In the genomic region with DNA sequence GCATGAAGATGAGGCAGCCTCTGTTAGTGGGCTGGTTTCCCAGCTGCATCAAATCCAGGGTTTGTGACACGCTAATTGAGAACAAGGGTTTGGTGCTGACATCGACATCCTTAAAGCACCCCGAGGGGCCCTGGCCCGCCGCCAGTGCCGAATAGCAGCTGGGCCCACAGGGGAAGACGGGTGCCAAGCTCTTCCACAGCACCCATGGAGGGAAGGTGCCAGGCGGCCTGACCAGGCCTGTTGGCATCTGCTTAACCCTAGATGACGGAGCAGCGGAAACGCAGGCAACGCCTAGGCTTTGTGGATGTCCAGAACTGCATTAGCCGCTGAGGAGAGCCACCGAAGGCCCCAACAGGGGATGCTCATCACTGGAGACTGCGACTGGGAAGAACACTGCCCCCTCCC, we compare ENCODE assay signal across 12 cellular contexts. TPM values are rescaled to one million over a fixed set of nuclear protein-coding genes. Genes with fewer than 3 reads are reported as not detected.
A peak's percentile ranks its signal among the peaks of the same experiment; 100 is the strongest.
DNase-seq lines count a peak whose midpoint lies in the region; ATAC-seq and TF ChIP-seq lines count a peak whose summit lies in the region.
"Had no signal": no experiment of that assay in that cellular context is flagged by ENCODE, and none has a peak within 500 bp of the region (broad histone marks: within the 10 kb centered on the region; RNA-seq: fewer than 3 reads in every experiment).

No MANE protein-coding gene starts in this region.

- 40% methylated on average over 1 of the region's 15 CpGs; no CpG with 5 or more reads in 1 of the 2 donors for WGBS in esophagus squamous epithelium, 2 donors

- no peaks in the 10 kb centered on the region for H3K9me3 Mint-ChIP-seq in stimulated activated memory B cell treated with anti-CD40 and anti-IgM and Interleukin-4, amounts not matched to agents 10 μg/mL and 1 μg/mL and 100 μg/mL, for 72 hours

- no peaks in the 10 kb centered on the region for H3K27me3 ChIP-seq in SJCRH30
- no peaks in the 10 kb centered on the region for H3K27me3 ChIP-seq in esophagus squamous epithelium
- H3K27me3 ChIP-seq: neutrophil had no signal

- peaks cover 87% of the 10 kb centered on the region for H3K4me1 Mint-ChIP-seq in stimulated activated memory B cell treated with anti-CD40 and anti-IgM and Interleukin-4, amounts not matched to agents 10 μg/mL and 1 μg/mL and 100 μg/mL, for 72 hours

- H3K27ac ChIP-seq in SJCRH30 (peak overlapping the region; percentile 87), esophagus squamous epithelium (peak overlapping the region; percentile 40 to 73 (median 58))
- H3K27ac ChIP-seq: neutrophil had no signal

- peaks cover 60% of the 10 kb centered on the region for H3K36me3 Mint-ChIP-seq in stimulated activated memory B cell treated with anti-CD40 and anti-IgM and Interleukin-4, amounts not matched to agents 10 μg/mL and 1 μg/mL and 100 μg/mL, for 72 hours

- no peak for TF ChIP-seq POLR2A in esophagus squamous epithelium (IDR thresholded peaks at IDR 0.05)

- H3K4me3 ChIP-seq in SJCRH30, result no peak overlapping the region
- H3K4me3 ChIP-seq in esophagus squamous epithelium, result no peak overlapping the region
- H3K4me3 ChIP-seq: A549 had no signal

- DNase-seq in NCI-H2107 treated with DMSO at 0.1 percent for 48 hours (lab: John Stamatoyannopoulos, UW; ENCODE audit: unreplicated experiment) (peak; percentile 9), NCI-H2107 (lab: John Stamatoyannopoulos, UW) (no peak), SJCRH30 (peak; percentile 31 to 54), esophagus squamous epithelium (lab: John Stamatoyannopoulos, UW) (no peak), glomerular visceral epithelial cell (ENCODE audit: extremely low spot score) (no peak)
- no peak for DNase-seq in stimulated activated CD4-positive, alpha-beta T cell treated with anti-CD3 and anti-CD28 coated beads, Interleukin-2, amount 100 ng/mL, for 48 hours
- no peak for DNase-seq in NK-92 treated with Interleukin-12 subunit alpha and Interleukin-12 subunit beta, amount 100 ng/mL, for 24 hours (lab: John Stamatoyannopoulos, UW)
- DNase-seq: GOT3, NCI-H187 treated with DMSO at 0.1 percent for 48 hours had no signal

- TF ChIP-seq CTCF in esophagus squamous epithelium (IDR thresholded peaks at IDR 0.05), result no peak

- ATAC-seq in stimulated activated memory B cell treated with anti-CD40 and anti-IgM and Interleukin-4, amounts not matched to agents 10 μg/mL and 1 μg/mL and 100 μg/mL, for 72 hours, result no peak

- peak overlapping the region; percentile 88 for H3K27ac Mint-ChIP-seq in stimulated activated memory B cell treated with anti-CD40 and anti-IgM and Interleukin-4, amounts not matched to agents 10 μg/mL and 1 μg/mL and 100 μg/mL, for 72 hours

- H3K4me3 Mint-ChIP-seq in stimulated activated memory B cell treated with anti-CD40 and anti-IgM and Interleukin-4, amounts not matched to agents 10 μg/mL and 1 μg/mL and 100 μg/mL, for 72 hours, result no peak overlapping the region

- intact Hi-C loops in esophagus squamous epithelium (cut with DNase I), result no loop called here

- H3K4me1 ChIP-seq in SJCRH30 (peaks cover 60% of the 10 kb centered on the region), esophagus squamous epithelium (peaks cover 34 to 88% (median 80%) of the 10 kb centered on the region in 3 donors)

- no peaks in the 10 kb centered on the region for H3K27me3 Mint-ChIP-seq in stimulated activated memory B cell treated with anti-CD40 and anti-IgM and Interleukin-4, amounts not matched to agents 10 μg/mL and 1 μg/mL and 100 μg/mL, for 72 hours

- H3K9me3 ChIP-seq in SJCRH30 (replicated peaks), result no peaks in the 10 kb centered on the region
- H3K9me3 ChIP-seq in esophagus squamous epithelium, result no peaks in the 10 kb centered on the region
- H3K9me3 ChIP-seq: A549, neutrophil had no signal

- H3K36me3 ChIP-seq in SJCRH30, result peaks cover 5% of the 10 kb centered on the region; the same call in 1 of the 2 replicates
- peaks cover 13 to 72% (median 20%) of the 10 kb centered on the region in 3 donors for H3K36me3 ChIP-seq in esophagus squamous epithelium

RNA-seq across cellular contexts. Expression of a gene that starts 16.0 kb away (rescaled TPM):
- 29.7 and 30.7 TPM in 2 replicates for total RNA-seq in SJCRH30 (2014; rRNA removed; shearing (Covaris generic))
- total RNA-seq in esophagus squamous epithelium, result 10 to 100 TPM in 3 of 4 donors, 1 to 10 TPM in 1; 7.8 to 36.8 (median 13.7) TPM

RNA-seq across cellular contexts. Expression of a gene that starts 51.3 kb away (rescaled TPM):
- total RNA-seq in SJCRH30 (2014; rRNA removed; shearing (Covaris generic)), result 10.3 and 11.2 TPM in 2 replicates
- total RNA-seq in esophagus squamous epithelium, result 1 to 10 TPM in 2 of 4 donors, under 1 TPM in 1, not detected in 1; 0.75 to 5.5 (median 1.7) TPM

Comparison
In these comparisons a context has a peak if more than half of its experiments do, and no peak if none do; other contexts are left out.
1. DNase-seq: peak in NCI-H2107 treated with DMSO at 0.1 percent for 48 hours (single experiment) and SJCRH30 (2 of 2); none in NCI-H2107 (single experiment), esophagus squamous epithelium (single experiment), glomerular visceral epithelial cell (single experiment), stimulated activated CD4-positive, alpha-beta T cell treated with anti-CD3 and anti-CD28 coated beads, Interleukin-2, amount 100 ng/mL, for 48 hours (0 of 2) and NK-92 treated with Interleukin-12 subunit alpha and Interleukin-12 subunit beta, amount 100 ng/mL, for 24 hours (single experiment).